1 cellular context compared by ENCODE assay signal in the genomic region with DNA sequence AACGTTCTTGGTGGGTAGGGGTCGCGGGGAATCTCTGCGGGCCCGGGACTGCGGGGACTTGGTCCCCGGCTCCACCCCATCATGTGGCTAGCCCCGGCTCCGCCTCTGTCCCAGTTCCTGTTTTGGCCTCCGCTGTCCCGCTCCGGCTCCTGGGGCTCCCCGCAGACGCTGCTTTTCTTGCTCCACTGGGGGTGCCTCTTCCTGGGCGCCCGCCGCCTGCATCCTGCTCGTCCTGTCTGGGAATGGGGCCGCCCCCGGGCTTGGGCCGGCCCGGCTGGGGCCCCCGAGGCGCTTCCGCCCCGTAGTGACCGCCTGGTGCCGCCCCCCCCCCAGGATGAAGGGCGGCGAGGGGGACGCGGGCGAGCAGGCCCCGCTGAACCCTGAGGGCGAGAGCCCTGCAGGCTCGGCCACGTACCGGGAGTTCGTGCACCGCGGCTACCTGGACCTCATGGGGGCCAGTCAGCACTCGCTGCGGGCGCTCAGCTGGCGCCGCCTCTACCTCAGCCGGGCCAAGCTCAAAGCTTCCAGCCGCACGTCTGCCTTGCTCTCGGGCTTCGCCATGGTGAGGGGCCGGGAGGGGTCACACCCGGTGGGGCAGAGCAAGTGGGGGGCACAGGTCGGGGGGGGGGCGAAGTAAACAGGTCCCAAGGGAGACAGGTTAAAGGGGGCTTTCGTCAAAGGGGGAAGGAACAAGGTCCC.
A peak's percentile ranks its signal among the peaks of the same experiment; 100 is the strongest.
TF ChIP-seq lines count a peak whose summit lies in the region.

A gene (plus strand): TSS at position 113 of the 699 bp plus-strand sequence. CDS start 222 bp downstream, at position 335.

TF ChIP-seq in HepG2, 621 proteins besides CTCF, POLR2A, EP300 and RAD21 (continued from another document and continues in another):
- TF ChIP-seq, protein P1, sequence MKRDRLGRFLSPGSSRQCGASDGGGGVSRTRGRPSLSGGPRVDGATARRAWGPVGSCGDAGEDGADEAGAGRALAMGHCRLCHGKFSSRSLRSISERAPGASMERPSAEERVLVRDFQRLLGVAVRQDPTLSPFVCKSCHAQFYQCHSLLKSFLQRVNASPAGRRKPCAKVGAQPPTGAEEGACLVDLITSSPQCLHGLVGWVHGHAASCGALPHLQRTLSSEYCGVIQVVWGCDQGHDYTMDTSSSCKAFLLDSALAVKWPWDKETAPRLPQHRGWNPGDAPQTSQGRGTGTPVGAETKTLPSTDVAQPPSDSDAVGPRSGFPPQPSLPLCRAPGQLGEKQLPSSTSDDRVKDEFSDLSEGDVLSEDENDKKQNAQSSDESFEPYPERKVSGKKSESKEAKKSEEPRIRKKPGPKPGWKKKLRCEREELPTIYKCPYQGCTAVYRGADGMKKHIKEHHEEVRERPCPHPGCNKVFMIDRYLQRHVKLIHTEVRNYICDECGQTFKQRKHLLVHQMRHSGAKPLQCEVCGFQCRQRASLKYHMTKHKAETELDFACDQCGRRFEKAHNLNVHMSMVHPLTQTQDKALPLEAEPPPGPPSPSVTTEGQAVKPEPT (CRISPR knock-in tag; IDR thresholded peaks at IDR 0.05; ENCODE audit: low read depth): no peak; the same call in 1 of the 2 replicates
- TF ChIP-seq MYNN (CRISPR knock-in tag; IDR thresholded peaks at IDR 0.05; ENCODE audit: low read depth) (no peak), ZNF12 (CRISPR knock-in tag; IDR thresholded peaks at IDR 0.05) (peak; percentile 38; the same call in 1 of the 2 replicates), ZNF841 (CRISPR knock-in tag; IDR thresholded peaks at IDR 0.05; ENCODE audit: borderline replicate concordance) (no peak), REL (CRISPR knock-in tag; conservative IDR thresholded peaks at IDR 0.05) (no peak), ZNF124 (CRISPR knock-in tag; IDR thresholded peaks at IDR 0.05) (peak; percentile 69; the same call in 1 of the 2 replicates), ZNF562 (CRISPR knock-in tag; IDR thresholded peaks at IDR 0.05; ENCODE audit: borderline replicate concordance) (no peak), ZSCAN21 (CRISPR knock-in tag; IDR thresholded peaks at IDR 0.05; ENCODE audit: borderline replicate concordance) (peak; percentile 74), DR1 (CRISPR knock-in tag; IDR thresholded peaks at IDR 0.05) (no peak), KDM3A (CRISPR knock-in tag; IDR thresholded peaks at IDR 0.05; ENCODE audit: low read depth) (0 out of 2 replicates have a peak, but pooled peaks have one; percentile 25), LCORL (IDR thresholded peaks at IDR 0.05) (no peak), LCORL (CRISPR knock-in tag; IDR thresholded peaks at IDR 0.05) (peak; percentile 66; the same call in 1 of the 2 replicates), ZNF746 (CRISPR knock-in tag; IDR thresholded peaks at IDR 0.05) (no peak), ZNF180 (CRISPR knock-in tag; IDR thresholded peaks at IDR 0.05; ENCODE audit: borderline replicate concordance, low read depth) (no peak), ZNF616 (CRISPR knock-in tag; IDR thresholded peaks at IDR 0.05; ENCODE audit: low read depth) (no peak), TCF7 (IDR thresholded peaks at IDR 0.05; ENCODE audit: low read depth) (no peak), ZNF317 (CRISPR knock-in tag; IDR thresholded peaks at IDR 0.05) (no peak; the same call in 1 of the 2 replicates), MIER3 (CRISPR knock-in tag; IDR thresholded peaks at IDR 0.05; ENCODE audit: borderline replicate concordance) (no peak), ZNF747 (CRISPR knock-in tag; IDR thresholded peaks at IDR 0.05; ENCODE audit: borderline replicate concordance) (0 out of 2 replicates have a peak, but pooled peaks have one; percentile 75), ZNF788 (CRISPR knock-in tag; IDR thresholded peaks at IDR 0.05; ENCODE audit: borderline replicate concordance) (peak; percentile 54), KLF15 (CRISPR knock-in tag; IDR thresholded peaks at IDR 0.05; ENCODE audit: borderline replicate concordance) (peak; percentile 57; the same call in 1 of the 2 replicates), ZBTB7B (CRISPR knock-in tag; IDR thresholded peaks at IDR 0.05) (0 out of 2 replicates have a peak, but pooled peaks have one; percentile 48), PTBP1 (IDR thresholded peaks at IDR 0.05; ENCODE audit: low read depth, low read length, poor library complexity, severe bottlenecking) (peak; percentile 88), ZNF883 (CRISPR knock-in tag; IDR thresholded peaks at IDR 0.05; ENCODE audit: not compliant biosample characterization) (peak; percentile 63), ZNF713 (CRISPR knock-in tag; IDR thresholded peaks at IDR 0.05) (peak; percentile 25; the same call in 1 of the 2 replicates), SRY (CRISPR knock-in tag; IDR thresholded peaks at IDR 0.05) (no peak; the same call in 1 of the 2 replicates), HNRNPK (IDR thresholded peaks at IDR 0.05; ENCODE audit: low read depth, low read length, poor library complexity, severe bottlenecking) (peak; percentile 64), ZNF768 (CRISPR knock-in tag; IDR thresholded peaks at IDR 0.05) (peak; percentile 70; the same call in 1 of the 2 replicates), ZNF660 (CRISPR knock-in tag; IDR thresholded peaks at IDR 0.05; ENCODE audit: borderline replicate concordance, low read depth) (0 out of 2 replicates have a peak, but pooled peaks have one; percentile 14), XRCC5 (optimal IDR thresholded peaks at IDR 0.05; ENCODE audit: low read length) (peak; percentile 45), NFE2L1 (CRISPR knock-in tag; IDR thresholded peaks at IDR 0.05; ENCODE audit: borderline replicate concordance) (no peak)
- TF ChIP-seq, protein P2, sequence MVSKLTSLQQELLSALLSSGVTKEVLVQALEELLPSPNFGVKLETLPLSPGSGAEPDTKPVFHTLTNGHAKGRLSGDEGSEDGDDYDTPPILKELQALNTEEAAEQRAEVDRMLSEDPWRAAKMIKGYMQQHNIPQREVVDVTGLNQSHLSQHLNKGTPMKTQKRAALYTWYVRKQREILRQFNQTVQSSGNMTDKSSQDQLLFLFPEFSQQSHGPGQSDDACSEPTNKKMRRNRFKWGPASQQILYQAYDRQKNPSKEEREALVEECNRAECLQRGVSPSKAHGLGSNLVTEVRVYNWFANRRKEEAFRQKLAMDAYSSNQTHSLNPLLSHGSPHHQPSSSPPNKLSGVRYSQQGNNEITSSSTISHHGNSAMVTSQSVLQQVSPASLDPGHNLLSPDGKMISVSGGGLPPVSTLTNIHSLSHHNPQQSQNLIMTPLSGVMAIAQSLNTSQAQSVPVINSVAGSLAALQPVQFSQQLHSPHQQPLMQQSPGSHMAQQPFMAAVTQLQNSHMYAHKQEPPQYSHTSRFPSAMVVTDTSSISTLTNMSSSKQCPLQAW (CRISPR knock-in tag; IDR thresholded peaks at IDR 0.05): no peak
- TF ChIP-seq, protein P3, sequence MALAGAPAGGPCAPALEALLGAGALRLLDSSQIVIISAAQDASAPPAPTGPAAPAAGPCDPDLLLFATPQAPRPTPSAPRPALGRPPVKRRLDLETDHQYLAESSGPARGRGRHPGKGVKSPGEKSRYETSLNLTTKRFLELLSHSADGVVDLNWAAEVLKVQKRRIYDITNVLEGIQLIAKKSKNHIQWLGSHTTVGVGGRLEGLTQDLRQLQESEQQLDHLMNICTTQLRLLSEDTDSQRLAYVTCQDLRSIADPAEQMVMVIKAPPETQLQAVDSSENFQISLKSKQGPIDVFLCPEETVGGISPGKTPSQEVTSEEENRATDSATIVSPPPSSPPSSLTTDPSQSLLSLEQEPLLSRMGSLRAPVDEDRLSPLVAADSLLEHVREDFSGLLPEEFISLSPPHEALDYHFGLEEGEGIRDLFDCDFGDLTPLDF (CRISPR knock-in tag; IDR thresholded peaks at IDR 0.05): peak; percentile 49; the same call in 1 of the 2 replicates
- TF ChIP-seq, protein P4, sequence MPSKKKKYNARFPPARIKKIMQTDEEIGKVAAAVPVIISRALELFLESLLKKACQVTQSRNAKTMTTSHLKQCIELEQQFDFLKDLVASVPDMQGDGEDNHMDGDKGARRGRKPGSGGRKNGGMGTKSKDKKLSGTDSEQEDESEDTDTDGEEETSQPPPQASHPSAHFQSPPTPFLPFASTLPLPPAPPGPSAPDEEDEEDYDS (CRISPR knock-in tag; IDR thresholded peaks at IDR 0.05): peak; percentile 44; the same call in 1 of the 2 replicates
- TF ChIP-seq, protein P5, sequence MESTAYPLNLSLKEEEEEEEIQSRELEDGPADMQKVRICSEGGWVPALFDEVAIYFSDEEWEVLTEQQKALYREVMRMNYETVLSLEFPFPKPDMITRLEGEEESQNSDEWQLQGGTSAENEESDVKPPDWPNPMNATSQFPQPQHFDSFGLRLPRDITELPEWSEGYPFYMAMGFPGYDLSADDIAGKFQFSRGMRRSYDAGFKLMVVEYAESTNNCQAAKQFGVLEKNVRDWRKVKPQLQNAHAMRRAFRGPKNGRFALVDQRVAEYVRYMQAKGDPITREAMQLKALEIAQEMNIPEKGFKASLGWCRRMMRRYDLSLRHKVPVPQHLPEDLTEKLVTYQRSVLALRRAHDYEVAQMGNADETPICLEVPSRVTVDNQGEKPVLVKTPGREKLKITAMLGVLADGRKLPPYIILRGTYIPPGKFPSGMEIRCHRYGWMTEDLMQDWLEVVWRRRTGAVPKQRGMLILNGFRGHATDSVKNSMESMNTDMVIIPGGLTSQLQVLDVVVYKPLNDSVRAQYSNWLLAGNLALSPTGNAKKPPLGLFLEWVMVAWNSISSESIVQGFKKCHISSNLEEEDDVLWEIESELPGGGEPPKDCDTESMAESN (CRISPR knock-in tag; conservative IDR thresholded peaks at IDR 0.05): peak; percentile 82
- TF ChIP-seq, protein P6, sequence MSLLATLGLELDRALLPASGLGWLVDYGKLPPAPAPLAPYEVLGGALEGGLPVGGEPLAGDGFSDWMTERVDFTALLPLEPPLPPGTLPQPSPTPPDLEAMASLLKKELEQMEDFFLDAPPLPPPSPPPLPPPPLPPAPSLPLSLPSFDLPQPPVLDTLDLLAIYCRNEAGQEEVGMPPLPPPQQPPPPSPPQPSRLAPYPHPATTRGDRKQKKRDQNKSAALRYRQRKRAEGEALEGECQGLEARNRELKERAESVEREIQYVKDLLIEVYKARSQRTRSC (CRISPR knock-in tag; IDR thresholded peaks at IDR 0.05; ENCODE audit: low read depth): 0 out of 2 replicates have a peak, but pooled peaks have one; percentile 15
- TF ChIP-seq, protein P7, sequence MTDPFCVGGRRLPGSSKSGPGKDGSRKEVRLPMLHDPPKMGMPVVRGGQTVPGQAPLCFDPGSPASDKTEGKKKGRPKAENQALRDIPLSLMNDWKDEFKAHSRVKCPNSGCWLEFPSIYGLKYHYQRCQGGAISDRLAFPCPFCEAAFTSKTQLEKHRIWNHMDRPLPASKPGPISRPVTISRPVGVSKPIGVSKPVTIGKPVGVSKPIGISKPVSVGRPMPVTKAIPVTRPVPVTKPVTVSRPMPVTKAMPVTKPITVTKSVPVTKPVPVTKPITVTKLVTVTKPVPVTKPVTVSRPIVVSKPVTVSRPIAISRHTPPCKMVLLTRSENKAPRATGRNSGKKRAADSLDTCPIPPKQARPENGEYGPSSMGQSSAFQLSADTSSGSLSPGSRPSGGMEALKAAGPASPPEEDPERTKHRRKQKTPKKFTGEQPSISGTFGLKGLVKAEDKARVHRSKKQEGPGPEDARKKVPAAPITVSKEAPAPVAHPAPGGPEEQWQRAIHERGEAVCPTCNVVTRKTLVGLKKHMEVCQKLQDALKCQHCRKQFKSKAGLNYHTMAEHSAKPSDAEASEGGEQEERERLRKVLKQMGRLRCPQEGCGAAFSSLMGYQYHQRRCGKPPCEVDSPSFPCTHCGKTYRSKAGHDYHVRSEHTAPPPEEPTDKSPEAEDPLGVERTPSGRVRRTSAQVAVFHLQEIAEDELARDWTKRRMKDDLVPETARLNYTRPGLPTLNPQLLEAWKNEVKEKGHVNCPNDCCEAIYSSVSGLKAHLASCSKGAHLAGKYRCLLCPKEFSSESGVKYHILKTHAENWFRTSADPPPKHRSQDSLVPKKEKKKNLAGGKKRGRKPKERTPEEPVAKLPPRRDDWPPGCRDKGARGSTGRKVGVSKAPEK (CRISPR knock-in tag; IDR thresholded peaks at IDR 0.05; ENCODE audit: borderline replicate concordance): no peak
- TF ChIP-seq, protein P8, sequence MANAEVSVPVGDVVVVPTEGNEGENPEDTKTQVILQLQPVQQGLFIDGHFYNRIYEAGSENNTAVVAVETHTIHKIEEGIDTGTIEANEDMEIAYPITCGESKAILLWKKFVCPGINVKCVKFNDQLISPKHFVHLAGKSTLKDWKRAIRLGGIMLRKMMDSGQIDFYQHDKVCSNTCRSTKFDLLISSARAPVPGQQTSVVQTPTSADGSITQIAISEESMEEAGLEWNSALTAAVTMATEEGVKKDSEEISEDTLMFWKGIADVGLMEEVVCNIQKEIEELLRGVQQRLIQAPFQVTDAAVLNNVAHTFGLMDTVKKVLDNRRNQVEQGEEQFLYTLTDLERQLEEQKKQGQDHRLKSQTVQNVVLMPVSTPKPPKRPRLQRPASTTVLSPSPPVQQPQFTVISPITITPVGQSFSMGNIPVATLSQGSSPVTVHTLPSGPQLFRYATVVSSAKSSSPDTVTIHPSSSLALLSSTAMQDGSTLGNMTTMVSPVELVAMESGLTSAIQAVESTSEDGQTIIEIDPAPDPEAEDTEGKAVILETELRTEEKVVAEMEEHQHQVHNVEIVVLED (CRISPR knock-in tag; IDR thresholded peaks at IDR 0.05; ENCODE audit: borderline replicate concordance): no peak
- TF ChIP-seq, protein P9, sequence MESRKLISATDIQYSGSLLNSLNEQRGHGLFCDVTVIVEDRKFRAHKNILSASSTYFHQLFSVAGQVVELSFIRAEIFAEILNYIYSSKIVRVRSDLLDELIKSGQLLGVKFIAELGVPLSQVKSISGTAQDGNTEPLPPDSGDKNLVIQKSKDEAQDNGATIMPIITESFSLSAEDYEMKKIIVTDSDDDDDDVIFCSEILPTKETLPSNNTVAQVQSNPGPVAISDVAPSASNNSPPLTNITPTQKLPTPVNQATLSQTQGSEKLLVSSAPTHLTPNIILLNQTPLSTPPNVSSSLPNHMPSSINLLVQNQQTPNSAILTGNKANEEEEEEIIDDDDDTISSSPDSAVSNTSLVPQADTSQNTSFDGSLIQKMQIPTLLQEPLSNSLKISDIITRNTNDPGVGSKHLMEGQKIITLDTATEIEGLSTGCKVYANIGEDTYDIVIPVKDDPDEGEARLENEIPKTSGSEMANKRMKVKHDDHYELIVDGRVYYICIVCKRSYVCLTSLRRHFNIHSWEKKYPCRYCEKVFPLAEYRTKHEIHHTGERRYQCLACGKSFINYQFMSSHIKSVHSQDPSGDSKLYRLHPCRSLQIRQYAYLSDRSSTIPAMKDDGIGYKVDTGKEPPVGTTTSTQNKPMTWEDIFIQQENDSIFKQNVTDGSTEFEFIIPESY (CRISPR knock-in tag; IDR thresholded peaks at IDR 0.05): no peak
- TF ChIP-seq, protein P10, sequence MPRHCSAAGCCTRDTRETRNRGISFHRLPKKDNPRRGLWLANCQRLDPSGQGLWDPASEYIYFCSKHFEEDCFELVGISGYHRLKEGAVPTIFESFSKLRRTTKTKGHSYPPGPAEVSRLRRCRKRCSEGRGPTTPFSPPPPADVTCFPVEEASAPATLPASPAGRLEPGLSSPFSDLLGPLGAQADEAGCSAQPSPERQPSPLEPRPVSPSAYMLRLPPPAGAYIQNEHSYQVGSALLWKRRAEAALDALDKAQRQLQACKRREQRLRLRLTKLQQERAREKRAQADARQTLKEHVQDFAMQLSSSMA (CRISPR knock-in tag; IDR thresholded peaks at IDR 0.05): 0 out of 2 replicates have a peak, but pooled peaks have one; percentile 44
- TF ChIP-seq, protein P11, sequence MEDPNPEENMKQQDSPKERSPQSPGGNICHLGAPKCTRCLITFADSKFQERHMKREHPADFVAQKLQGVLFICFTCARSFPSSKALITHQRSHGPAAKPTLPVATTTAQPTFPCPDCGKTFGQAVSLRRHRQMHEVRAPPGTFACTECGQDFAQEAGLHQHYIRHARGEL (CRISPR knock-in tag; IDR thresholded peaks at IDR 0.05): no peak
